Comparison of ENCODE assay signal across 1 cellular context in the genomic region with DNA sequence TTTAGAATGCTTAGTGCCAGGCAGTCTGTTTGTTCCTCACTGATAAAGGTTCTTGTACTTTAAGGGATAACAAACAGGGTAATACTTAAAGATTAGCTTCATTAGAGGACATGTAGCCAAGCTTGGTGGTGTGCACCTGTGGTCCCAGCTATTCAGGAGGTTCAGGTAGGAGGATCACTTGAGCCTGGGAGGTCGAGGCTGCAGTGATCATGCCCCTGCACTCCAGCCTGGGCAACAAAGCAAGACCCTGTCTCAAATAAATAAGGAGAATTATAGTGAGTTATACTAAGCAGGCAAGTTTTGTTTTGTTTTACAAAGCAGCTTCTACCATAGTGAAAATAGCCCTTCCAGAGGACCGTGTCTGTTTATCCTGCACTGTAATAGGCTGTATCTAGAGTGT.
A peak's percentile ranks its signal among the peaks of the same experiment; 100 is the strongest.
TF ChIP-seq lines count a peak whose summit lies in the region.

No MANE protein-coding gene starts in this region.

TF ChIP-seq in K562, 482 proteins besides CTCF, POLR2A, EP300 and RAD21:
- TF ChIP-seq, protein P1, sequence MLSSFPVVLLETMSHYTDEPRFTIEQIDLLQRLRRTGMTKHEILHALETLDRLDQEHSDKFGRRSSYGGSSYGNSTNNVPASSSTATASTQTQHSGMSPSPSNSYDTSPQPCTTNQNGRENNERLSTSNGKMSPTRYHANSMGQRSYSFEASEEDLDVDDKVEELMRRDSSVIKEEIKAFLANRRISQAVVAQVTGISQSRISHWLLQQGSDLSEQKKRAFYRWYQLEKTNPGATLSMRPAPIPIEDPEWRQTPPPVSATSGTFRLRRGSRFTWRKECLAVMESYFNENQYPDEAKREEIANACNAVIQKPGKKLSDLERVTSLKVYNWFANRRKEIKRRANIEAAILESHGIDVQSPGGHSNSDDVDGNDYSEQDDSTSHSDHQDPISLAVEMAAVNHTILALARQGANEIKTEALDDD (IDR thresholded peaks at IDR 0.05), result no peak
- TF ChIP-seq TCF3 (CRISPR knock-in tag; IDR thresholded peaks at IDR 0.05), result peak; percentile 39
